15 cellular contexts compared by ENCODE assay signal in the genomic region with DNA sequence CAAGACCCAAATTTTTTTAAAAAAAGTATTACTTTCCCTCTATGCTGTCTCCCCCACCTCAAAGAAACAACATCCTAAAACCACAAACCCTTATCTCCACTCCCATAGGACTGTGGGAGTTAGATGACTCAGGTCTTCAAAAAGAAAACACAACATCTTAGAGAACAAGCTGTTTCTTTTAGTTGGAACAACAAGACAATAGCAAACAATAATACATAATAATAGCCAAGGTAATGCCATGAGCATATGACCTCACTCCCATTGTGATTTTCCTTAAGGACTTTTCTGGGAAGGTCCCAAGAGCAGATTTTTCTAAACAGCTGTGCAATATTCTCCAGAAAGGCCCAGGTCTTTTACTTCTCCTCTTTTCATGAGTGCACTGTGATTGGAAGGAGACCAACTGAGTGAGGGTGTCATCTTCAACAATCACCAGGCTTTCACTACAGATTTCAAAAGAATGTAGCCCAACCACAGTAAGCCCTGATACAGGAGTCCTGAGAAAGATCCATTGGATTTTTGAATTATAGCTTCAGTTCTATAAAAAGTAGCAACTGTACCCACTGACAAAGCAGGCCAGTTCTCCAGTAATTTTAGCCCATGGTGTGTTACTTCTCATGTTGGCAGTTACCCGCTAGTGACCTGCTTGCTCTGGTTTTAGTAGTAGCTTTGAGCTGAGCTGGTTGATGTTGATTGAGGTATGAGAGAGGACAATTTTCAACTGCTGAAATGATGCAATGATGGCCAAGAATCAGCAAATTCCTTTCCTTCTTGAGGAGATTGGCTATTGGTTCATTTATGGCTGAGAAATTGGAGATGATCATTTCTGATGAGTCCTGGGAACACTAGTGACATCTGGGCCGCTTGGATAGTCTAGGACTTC.
A peak's percentile ranks its signal among the peaks of the same experiment; 100 is the strongest.
DNase-seq lines count a peak whose midpoint lies in the region; ATAC-seq and TF ChIP-seq lines count a peak whose summit lies in the region.
"Had no signal": no experiment of that assay in that cellular context is flagged by ENCODE, and none has a peak within 500 bp of the region (broad histone marks: within the 10 kb centered on the region; RNA-seq: fewer than 3 reads in every experiment).

No MANE protein-coding gene starts in this region.

- peak; percentile 36 for DNase-seq in M059J (ENCODE audit: low read depth)
- peak; percentile 20 to 53 for DNase-seq in erythroblast (lab: John Stamatoyannopoulos, UW)
- DNase-seq in neuronal stem cell (ENCODE audit: low spot score): no peak
- no peak for DNase-seq in GDM1 (lab: John Stamatoyannopoulos, UW)
- no peak for DNase-seq in activated CD4-positive, alpha-beta T cell treated with anti-CD3 and anti-CD28 coated beads, Interleukin-2, amount 50 U/mL, for 4 hours
- DNase-seq in central memory CD4-positive, alpha-beta T cell: no peak
- DNase-seq: activated CD4-positive, alpha-beta T cell treated with anti-CD3 and anti-CD28 coated beads for 4 hours; natural killer cell; NCI-H2107; SHP77; stimulated activated CD4-positive, alpha-beta T cell treated with anti-CD3 and anti-CD28 coated beads, Interleukin-4, amount 100 ng/mL, for 24 hours; thyroid gland had no signal

- no peak overlapping the region for H2BK15ac ChIP-seq in neuronal stem cell (ENCODE audit: low read length)

- H3K23ac ChIP-seq in neuronal stem cell (ENCODE audit: low read depth, low read length, poor library complexity): no peak overlapping the region

- H2AFZ ChIP-seq in neuronal stem cell (ENCODE audit: low read length): peak overlapping the region; percentile 6

- H4K8ac ChIP-seq in neuronal stem cell (ENCODE audit: low read depth, low read length): no peak overlapping the region

- H3K79me1 ChIP-seq in neuronal stem cell (ENCODE audit: low read depth, low read length): no peaks in the 10 kb centered on the region

- WGBS in neuronal stem cell (ENCODE audit: extremely low coverage in 2 of 2, insufficient read length in 2 of 2, insufficient replicate concordance in 1 of 2), 2 donors: no CpG with 5 or more reads among the region's 2 CpGs

- no peaks in the 10 kb centered on the region for H3K36me3 ChIP-seq in BLaER1 treated with 17β-estradiol and CSF1 and Interleukin-3, amounts not matched to agents 10 nM and 100 nM
- H3K36me3 ChIP-seq in neuronal stem cell (replicated peaks in 1 of 2; ENCODE audit: control insufficient read depth in 2 of 2, insufficient read depth in 2 of 2, low read length in 2 of 2): no peaks in the 10 kb centered on the region
- H3K36me3 ChIP-seq: thyroid gland had no signal

- peak overlapping the region in 7 of 11 experiments; percentile 0 to 25 (median 9); a peak in 4 of 22 replicates for H3K4me2 ChIP-seq in BLaER1 treated with 17β-estradiol and CSF1 and Interleukin-3, amounts not matched to agents 10 nM and 100 nM
- no peak overlapping the region for H3K4me2 ChIP-seq in neuronal stem cell (ENCODE audit: insufficient read depth, low read length, poor library complexity, severe bottlenecking)

- H3K18ac ChIP-seq in neuronal stem cell (ENCODE audit: low read length): no peak overlapping the region

- H3K9me3 ChIP-seq in BLaER1 treated with 17β-estradiol and CSF1 and Interleukin-3, amounts not matched to agents 10 nM and 100 nM (replicated peaks in 1 of 11): peaks cover 0 to 20% (median 10%) of the 10 kb centered on the region in 11 experiments; a peak in 13 of 22 replicates
- H3K9me3 ChIP-seq in neuronal stem cell (replicated peaks in 1 of 2; ENCODE audit: control insufficient read depth in 2 of 2, insufficient read depth in 1 of 2, low read depth in 1 of 2, low read length in 2 of 2): no peaks in the 10 kb centered on the region
- H3K9me3 ChIP-seq: thyroid gland had no signal

- no peak for TF ChIP-seq POLR2A in erythroblast (IDR thresholded peaks at IDR 0.05; ENCODE audit: low read length)

- H2BK120ac ChIP-seq in neuronal stem cell (ENCODE audit: low read depth, low read length): no peak overlapping the region

- H3K9ac ChIP-seq in BLaER1 treated with 17β-estradiol and CSF1 and Interleukin-3, amounts not matched to agents 10 nM and 100 nM: no peak overlapping the region
- no peak overlapping the region for H3K9ac ChIP-seq in neuronal stem cell (ENCODE audit: low read depth, low read length, poor library complexity)

- H3K27ac ChIP-seq in BLaER1 treated with 17β-estradiol and CSF1 and Interleukin-3, amounts not matched to agents 10 nM and 100 nM: no peak overlapping the region
- no peak overlapping the region for H3K27ac ChIP-seq in neuronal stem cell (replicated peaks; ENCODE audit: low read length)
- H3K27ac ChIP-seq: thyroid gland had no signal

- H3K4me3 ChIP-seq in BLaER1 treated with 17β-estradiol and CSF1 and Interleukin-3, amounts not matched to agents 10 nM and 100 nM: no peak overlapping the region
- H3K4me3 ChIP-seq in neuronal stem cell (ENCODE audit: low read length in 2 of 2): no peak overlapping the region
- H3K4me3 ChIP-seq: thyroid gland had no signal

- H2AK5ac ChIP-seq in neuronal stem cell (ENCODE audit: low read depth, low read length): no peak overlapping the region

- no peak overlapping the region for H2BK5ac ChIP-seq in neuronal stem cell (ENCODE audit: low read length)

- H2BK12ac ChIP-seq in neuronal stem cell (ENCODE audit: low read length): no peak overlapping the region

- H3K27me3 ChIP-seq in BLaER1 treated with 17β-estradiol and CSF1 and Interleukin-3, amounts not matched to agents 10 nM and 100 nM: no peaks in the 10 kb centered on the region
- no peaks in the 10 kb centered on the region for H3K27me3 ChIP-seq in neuronal stem cell (ENCODE audit: control insufficient read depth in 3 of 3, insufficient read depth in 3 of 3, low read depth in 1 of 3, low read length in 3 of 3)
- H3K27me3 ChIP-seq: thyroid gland had no signal

- no peak overlapping the region for H3K4ac ChIP-seq in neuronal stem cell (ENCODE audit: low read length)

- no peak overlapping the region for H3K14ac ChIP-seq in neuronal stem cell (ENCODE audit: low read length)

- peaks cover 0 to 12% (median 7%) of the 10 kb centered on the region in 10 experiments; a peak in 11 of 20 replicates for H3K4me1 ChIP-seq in BLaER1 treated with 17β-estradiol and CSF1 and Interleukin-3, amounts not matched to agents 10 nM and 100 nM
- no peaks in the 10 kb centered on the region for H3K4me1 ChIP-seq in neuronal stem cell (ENCODE audit: control insufficient read depth in 2 of 2, insufficient read depth in 1 of 2, low read depth in 1 of 2, low read length in 2 of 2)
- H3K4me1 ChIP-seq: thyroid gland had no signal

- no peaks in the 10 kb centered on the region for H4K20me1 ChIP-seq in BLaER1 treated with 17β-estradiol and CSF1 and Interleukin-3, amounts not matched to agents 10 nM and 100 nM

- no peak for ATAC-seq in HG03280 (IDR thresholded peaks at IDR 0.05; ENCODE audit: unreplicated experiment)
- ATAC-seq: esophagus mucosa, natural killer cell had no signal

- no peak overlapping the region for H4K91ac ChIP-seq in neuronal stem cell (ENCODE audit: low read depth, low read length, poor library complexity)

Comparison
In these comparisons a context has a peak if more than half of its experiments do, and no peak if none do; other contexts are left out.
1. DNase-seq: peak in M059J (single experiment) and erythroblast (2 of 2); none in neuronal stem cell (single experiment), GDM1 (single experiment), activated CD4-positive, alpha-beta T cell treated with anti-CD3 and anti-CD28 coated beads, Interleukin-2, amount 50 U/mL, for 4 hours (0 of 2) and central memory CD4-positive, alpha-beta T cell (single experiment).